1 cellular context compared by ENCODE assay signal in genomic region chr3:128725932-128726690, GRCh38.
A peak's percentile ranks its signal among the peaks of the same experiment; 100 is the strongest.
TF ChIP-seq lines count a peak whose summit lies in the region.

TSS of gene RAB7A (plus strand) at chr3:128726183. CDS start at chr3:128795368, 69,185 bp downstream.

TF ChIP-seq in GM12878, 131 proteins besides CTCF, POLR2A, EP300 and RAD21 (continued from another document and continues in another):
- TF ChIP-seq PRDM15 (CRISPR knock-in tag; IDR thresholded peaks at IDR 0.05) (no peak), BMI1 (IDR thresholded peaks at IDR 0.05; ENCODE audit: borderline replicate concordance) (no peak), KAT2A (conservative IDR thresholded peaks at IDR 0.05; ENCODE audit: control insufficient read depth, low read depth, low read length) (no peak), MTA2 (IDR thresholded peaks at IDR 0.05; ENCODE audit: low read depth) (no peak; the same call in 1 of the 2 replicates), ESRRA (IDR thresholded peaks at IDR 0.05; ENCODE audit: low read length) (peak; percentile 73), TARDBP (IDR thresholded peaks at IDR 0.05; ENCODE audit: borderline replicate concordance) (peak; percentile 80; the same call in 1 of the 2 replicates), E2F8 (IDR thresholded peaks at IDR 0.05; ENCODE audit: low read depth, partially characterized antibody) (no peak), RELA (IDR thresholded peaks at IDR 0.05; ENCODE audit: borderline replicate concordance, partially characterized antibody) (peak; percentile 36), CREB1 (IDR thresholded peaks at IDR 0.05; ENCODE audit: low read depth) (peak; percentile 94), SMC3 (IDR thresholded peaks at IDR 0.05; ENCODE audit: borderline replicate concordance, low read length) (no peak), YY1 (IDR thresholded peaks at IDR 0.05; ENCODE audit: low read depth, low read length) (peak; percentile 100), PML (IDR thresholded peaks at IDR 0.05; ENCODE audit: low read length) (no peak), LARP7 (IDR thresholded peaks at IDR 0.05) (peak; percentile 83), HDAC6 (IDR thresholded peaks at IDR 0.05; ENCODE audit: unreplicated experiment) (no peak), EGR1 (IDR thresholded peaks at IDR 0.05; ENCODE audit: borderline replicate concordance in 1 of 2, low read depth in 2 of 2, low read length in 2 of 2) (peak; percentile 88 to 99), MTA3 (IDR thresholded peaks at IDR 0.05; ENCODE audit: borderline replicate concordance, low read length) (no peak), SUPT20H (IDR thresholded peaks at IDR 0.05; ENCODE audit: borderline replicate concordance, control insufficient read depth, low read depth, low read length) (no peak), TCF7 (IDR thresholded peaks at IDR 0.05; ENCODE audit: borderline replicate concordance) (no peak), NFIC (IDR thresholded peaks at IDR 0.05; ENCODE audit: low read depth, low read length) (no peak), TCF12 (IDR thresholded peaks at IDR 0.05; ENCODE audit: low read depth, low read length) (peak; percentile 16; the same call in 1 of the 2 replicates), IKZF1 (conservative IDR thresholded peaks at IDR 0.05) (peak; percentile 92), TBL1XR1 (IDR thresholded peaks at IDR 0.05; ENCODE audit: low read depth, low read length) (no peak), HDGF (IDR thresholded peaks at IDR 0.05) (no peak), JUNB (IDR thresholded peaks at IDR 0.05) (no peak), CHD4 (IDR thresholded peaks at IDR 0.05) (no peak), EED (IDR thresholded peaks at IDR 0.05; ENCODE audit: low read depth) (0 out of 2 replicates have a peak, but pooled peaks have one; percentile 26), SMARCA5 (IDR thresholded peaks at IDR 0.05) (no peak; the same call in 1 of the 2 replicates), E2F4 (IDR thresholded peaks at IDR 0.05; ENCODE audit: low read depth, low read length) (no peak), PAX5 (IDR thresholded peaks at IDR 0.05; ENCODE audit: borderline replicate concordance, low read depth, low read length) (no peak; the same call in 1 of the 2 replicates), ZZZ3 (IDR thresholded peaks at IDR 0.05; ENCODE audit: control insufficient read depth, insufficient read length, low read depth) (no peak), SRF (IDR thresholded peaks at IDR 0.05; ENCODE audit: low read depth in 2 of 2, low read length in 2 of 2) (peak; percentile 13 to 30; a peak in 1 of 4 replicates), SIN3A (IDR thresholded peaks at IDR 0.05; ENCODE audit: low read depth, low read length) (peak; percentile 49; the same call in 1 of the 2 replicates), ZNF687 (IDR thresholded peaks at IDR 0.05) (no peak; the same call in 1 of the 2 replicates), FOXM1 (IDR thresholded peaks at IDR 0.05; ENCODE audit: low read depth, low read length) (no peak), CUX1 (IDR thresholded peaks at IDR 0.05; ENCODE audit: insufficient replicate concordance, low read depth, low read length) (no peak), HDAC2 (IDR thresholded peaks at IDR 0.05) (no peak), MYB (IDR thresholded peaks at IDR 0.05; ENCODE audit: borderline replicate concordance, low read depth, low read length) (no peak), GABPA (IDR thresholded peaks at IDR 0.05; ENCODE audit: low read depth) (peak; percentile 90), SKIL (IDR thresholded peaks at IDR 0.05; ENCODE audit: low read depth, poor library complexity, severe bottlenecking) (no peak), CREM (IDR thresholded peaks at IDR 0.05; ENCODE audit: low read depth) (peak; percentile 93), BACH1 (IDR thresholded peaks at IDR 0.05; ENCODE audit: borderline replicate concordance) (no peak), KDM1A (IDR thresholded peaks at IDR 0.05; ENCODE audit: borderline replicate concordance) (no peak), TCF3 (IDR thresholded peaks at IDR 0.05; ENCODE audit: borderline replicate concordance, insufficient read depth, low read depth, low read length) (0 out of 2 replicates have a peak, but pooled peaks have one; percentile 34), ATF3 (IDR thresholded peaks at IDR 0.05; ENCODE audit: borderline replicate concordance, extremely low read depth, low read depth, low read length) (peak; percentile 70; the same call in 1 of the 2 replicates), NR2C1 (IDR thresholded peaks at IDR 0.05) (peak; percentile 93), SUZ12 (IDR thresholded peaks at IDR 0.05; ENCODE audit: unreplicated experiment) (no peak)
